In the genomic region with DNA sequence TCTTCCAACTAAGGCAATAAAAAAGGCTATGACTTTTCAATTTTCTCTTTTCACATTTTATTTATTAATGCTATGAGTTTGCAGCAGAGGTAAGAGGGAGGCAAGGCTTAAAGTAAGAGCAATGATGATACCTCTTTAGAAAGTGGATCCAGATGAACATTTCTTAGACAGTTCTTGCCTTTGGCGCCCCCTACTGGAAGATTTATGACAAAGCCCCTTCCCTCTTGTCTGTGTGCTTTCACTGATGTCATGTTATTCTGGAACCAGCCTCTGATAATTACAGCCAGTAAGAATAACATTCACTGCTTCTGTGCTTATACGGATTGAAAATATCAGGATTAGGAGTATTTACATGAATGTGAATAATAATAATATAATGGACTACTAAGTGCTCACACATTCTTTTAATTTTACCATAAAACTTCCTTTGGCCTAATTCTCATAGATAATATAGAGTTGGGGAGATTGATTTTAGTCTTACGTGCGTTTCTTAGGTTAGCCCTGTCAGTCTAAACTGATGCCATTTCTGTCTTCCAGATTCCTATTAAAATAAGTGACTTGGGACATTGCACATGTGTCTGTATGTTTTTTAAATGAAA, we compare ENCODE assay signal across 8 cellular contexts.
DNase-seq lines count a peak whose midpoint lies in the region; ATAC-seq and TF ChIP-seq lines count a peak whose summit lies in the region.

No MANE protein-coding gene starts in this region.

- no peak overlapping the region for H3K4me3 ChIP-seq in DND-41 (ENCODE audit: low read depth in 1 of 2, low read length in 2 of 2)
- H3K4me3 ChIP-seq in cardiac fibroblast (replicated peaks in 1 of 2; ENCODE audit: low read depth in 2 of 2, low read length in 2 of 2), result no peak overlapping the region
- no peak overlapping the region for H3K4me3 ChIP-seq in lung

- peaks cover 20% of the 10 kb centered on the region for H3K9me3 Mint-ChIP-seq in HFFc6

- H4K20me1 ChIP-seq in DND-41 (ENCODE audit: insufficient read depth, low read length), result no peaks in the 10 kb centered on the region

- ATAC-seq in DND-41 (ENCODE audit: insufficient read depth, low read depth) (no peak), lung (ENCODE audit: insufficient read depth, low FRiP score) (peak; percentile 82), HG03571 (IDR thresholded peaks at IDR 0.05; ENCODE audit: unreplicated experiment) (no peak)

- no peak overlapping the region for H3K27ac Mint-ChIP-seq in HFFc6

- H3K9ac ChIP-seq in DND-41 (ENCODE audit: low read depth, low read length), result no peak overlapping the region

- peak; percentile 12 for DNase-seq in DND-41
- DNase-seq in HFFc6, result peak; percentile 59
- DNase-seq in NCI-H748 treated with DMSO at 0.1 percent for 48 hours (lab: John Stamatoyannopoulos, UW), result peak; percentile 73
- peak; percentile 54 to 73 for DNase-seq in cardiac fibroblast (ENCODE audit: low read depth in 2 of 2)
- DNase-seq in lung (ENCODE audit: low spot score), result peak; percentile 36
- no peak for DNase-seq in activated effector memory CD4-positive, alpha-beta T cell treated with anti-CD3 and anti-CD28 coated beads, Interleukin-2, amount 50 U/mL, for 16 hours
- DNase-seq in cerebellum (ENCODE audit: low spot score), result no peak

- H3K4me3 Mint-ChIP-seq in HFFc6, result no peak overlapping the region

- H2AFZ ChIP-seq in DND-41 (ENCODE audit: low read depth, low read length), result no peak overlapping the region

- no peaks in the 10 kb centered on the region; the same call in 1 of the 2 replicates for H3K36me3 Mint-ChIP-seq in HFFc6 (ENCODE audit: low read depth)

- H3K79me2 ChIP-seq in DND-41 (ENCODE audit: insufficient read depth, low read length), result no peaks in the 10 kb centered on the region

- WGBS in lung, 2 donors, result 48 to 51% methylated on average over 4 of the region's 4 CpGs

- H3K4me1 ChIP-seq in DND-41 (ENCODE audit: insufficient read depth, low read length), result no peaks in the 10 kb centered on the region
- H3K4me1 ChIP-seq in lung (ENCODE audit: control insufficient read depth in 2 of 2, insufficient read depth in 2 of 2, low read length in 2 of 2), result no peaks in the 10 kb centered on the region

- H3K4me2 ChIP-seq in DND-41 (ENCODE audit: insufficient read depth, low read length), result no peak overlapping the region

- peaks cover 3% of the 10 kb centered on the region; the same call in 1 of the 2 replicates for H3K27me3 Mint-ChIP-seq in HFFc6 (ENCODE audit: insufficient read depth)

- H3K9me3 ChIP-seq in DND-41 (ENCODE audit: insufficient read depth, low read length, severe bottlenecking) (peaks cover 12% of the 10 kb centered on the region), lung (ENCODE audit: control insufficient read depth in 2 of 2, insufficient read depth in 1 of 2, low read length in 1 of 2) (peaks cover 0 to 6% of the 10 kb centered on the region in 2 donors)

- H3K4me1 Mint-ChIP-seq in HFFc6 (ENCODE audit: low read depth), result peaks cover 9% of the 10 kb centered on the region; the same call in 1 of the 2 replicates

- H3K27me3 ChIP-seq in DND-41 (ENCODE audit: insufficient read depth, low read length, poor library complexity) (no peaks in the 10 kb centered on the region), lung (ENCODE audit: control insufficient read depth, insufficient read depth) (no peaks in the 10 kb centered on the region)

- no peaks in the 10 kb centered on the region for H3K36me3 ChIP-seq in DND-41 (ENCODE audit: insufficient read depth, low read length)
- H3K36me3 ChIP-seq in lung (ENCODE audit: control insufficient read depth in 2 of 2, insufficient read depth in 2 of 2, low read length in 2 of 2), result no peaks in the 10 kb centered on the region

- TF ChIP-seq CTCF in DND-41 (IDR thresholded peaks at IDR 0.05; ENCODE audit: borderline replicate concordance, extremely low read depth, low read length, poor library complexity, severe bottlenecking) (peak; percentile 69), HFFc6 (IDR thresholded peaks at IDR 0.05) (peak; percentile 88), cardiac fibroblast (IDR thresholded peaks at IDR 0.05; ENCODE audit: low read depth, low read length) (peak; percentile 57), lung (IDR thresholded peaks at IDR 0.05; ENCODE audit: control extremely low read depth, extremely low read depth) (peak; percentile 14)

- H3K27ac ChIP-seq in DND-41 (ENCODE audit: low read length), result no peak overlapping the region
- H3K27ac ChIP-seq in lung (ENCODE audit: low read depth in 1 of 2, low read length in 1 of 2), result no peak overlapping the region

Comparison
In these comparisons a context has a peak if more than half of its experiments do, and no peak if none do; other contexts are left out.
1. DNase-seq: peak in DND-41 (single experiment), HFFc6 (single experiment), NCI-H748 treated with DMSO at 0.1 percent for 48 hours (single experiment), cardiac fibroblast (2 of 2) and lung (single experiment); none in activated effector memory CD4-positive, alpha-beta T cell treated with anti-CD3 and anti-CD28 coated beads, Interleukin-2, amount 50 U/mL, for 16 hours (single experiment) and cerebellum (single experiment).
2. CTCF ChIP-seq: peak in every context shown above with its lines; median percentile 88 in HFFc6; 69 in DND-41; 57 in cardiac fibroblast; 14 in lung.